Comparison of ENCODE assay signal across 1 cellular context in the genomic region with DNA sequence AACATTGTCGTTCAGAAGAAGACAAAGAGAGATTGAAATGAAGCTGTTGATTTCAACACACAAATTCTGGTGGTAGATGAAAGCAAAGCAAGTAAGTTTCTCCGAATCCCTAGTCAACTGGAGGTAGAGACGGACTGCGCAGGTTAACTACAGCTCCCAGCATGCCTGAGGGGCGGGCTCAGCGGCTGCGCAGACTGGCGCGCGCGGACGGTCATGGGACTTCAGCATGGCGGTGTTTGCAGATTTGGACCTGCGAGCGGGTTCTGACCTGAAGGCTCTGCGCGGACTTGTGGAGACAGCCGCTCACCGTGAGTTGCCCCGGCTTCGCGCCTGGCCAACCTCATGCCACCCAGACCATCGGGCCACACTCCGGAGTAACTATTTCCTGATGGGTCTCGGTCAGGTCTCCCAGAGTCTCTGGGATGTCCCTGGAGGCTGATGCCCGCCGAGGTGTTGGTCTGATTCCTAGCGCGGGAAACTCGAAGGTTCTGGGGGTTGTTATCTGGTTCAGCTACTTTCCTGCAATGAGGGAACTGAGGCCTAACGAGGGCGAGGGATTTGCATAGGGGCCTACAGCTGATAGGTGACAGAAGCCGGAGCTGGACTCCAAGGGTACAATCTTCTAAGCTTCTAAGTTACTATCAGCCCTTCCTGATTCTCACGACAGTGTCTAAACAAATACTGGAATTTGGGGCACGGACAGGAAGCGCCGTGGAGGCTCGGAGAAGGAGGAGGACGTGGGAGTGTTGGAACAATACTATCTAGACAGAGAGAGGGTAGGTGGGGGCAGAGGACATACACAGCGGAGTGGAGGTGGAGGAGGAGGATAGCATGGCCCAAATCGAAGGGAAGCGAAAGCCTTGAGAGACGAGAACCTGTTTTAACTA.
TF ChIP-seq lines count a peak whose summit lies in the region.

A gene (plus strand): TSS at position 214 of the 887 bp plus-strand sequence. CDS start 13 bp downstream, at position 227.

TF ChIP-seq in K562, 482 proteins besides CTCF, POLR2A, EP300 and RAD21 (continued from another document and continues in another):
- TF ChIP-seq, protein P1, sequence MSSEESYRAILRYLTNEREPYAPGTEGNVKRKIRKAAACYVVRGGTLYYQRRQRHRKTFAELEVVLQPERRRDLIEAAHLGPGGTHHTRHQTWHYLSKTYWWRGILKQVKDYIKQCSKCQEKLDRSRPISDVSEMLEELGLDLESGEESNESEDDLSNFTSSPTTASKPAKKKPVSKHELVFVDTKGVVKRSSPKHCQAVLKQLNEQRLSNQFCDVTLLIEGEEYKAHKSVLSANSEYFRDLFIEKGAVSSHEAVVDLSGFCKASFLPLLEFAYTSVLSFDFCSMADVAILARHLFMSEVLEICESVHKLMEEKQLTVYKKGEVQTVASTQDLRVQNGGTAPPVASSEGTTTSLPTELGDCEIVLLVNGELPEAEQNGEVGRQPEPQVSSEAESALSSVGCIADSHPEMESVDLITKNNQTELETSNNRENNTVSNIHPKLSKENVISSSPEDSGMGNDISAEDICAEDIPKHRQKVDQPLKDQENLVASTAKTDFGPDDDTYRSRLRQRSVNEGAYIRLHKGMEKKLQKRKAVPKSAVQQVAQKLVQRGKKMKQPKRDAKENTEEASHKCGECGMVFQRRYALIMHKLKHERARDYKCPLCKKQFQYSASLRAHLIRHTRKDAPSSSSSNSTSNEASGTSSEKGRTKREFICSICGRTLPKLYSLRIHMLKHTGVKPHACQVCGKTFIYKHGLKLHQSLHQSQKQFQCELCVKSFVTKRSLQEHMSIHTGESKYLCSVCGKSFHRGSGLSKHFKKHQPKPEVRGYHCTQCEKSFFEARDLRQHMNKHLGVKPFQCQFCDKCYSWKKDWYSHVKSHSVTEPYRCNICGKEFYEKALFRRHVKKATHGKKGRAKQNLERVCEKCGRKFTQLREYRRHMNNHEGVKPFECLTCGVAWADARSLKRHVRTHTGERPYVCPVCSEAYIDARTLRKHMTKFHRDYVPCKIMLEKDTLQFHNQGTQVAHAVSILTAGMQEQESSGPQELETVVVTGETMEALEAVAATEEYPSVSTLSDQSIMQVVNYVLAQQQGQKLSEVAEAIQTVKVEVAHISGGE (CRISPR knock-in tag; IDR thresholded peaks at IDR 0.05) = 0 out of 6 replicates have a peak, but pooled peaks of 1 of the 3 experiments have one; percentile 35
- TF ChIP-seq ADNP (tag; IDR thresholded peaks at IDR 0.05) (no peak), L3MBTL2 (IDR thresholded peaks at IDR 0.05) (peak; percentile 49; the same call in 1 of the 2 replicates), ZNF140 (CRISPR knock-in tag; IDR thresholded peaks at IDR 0.05) (no peak), POLR2AphosphoS5 (IDR thresholded peaks at IDR 0.05; ENCODE audit: control insufficient read depth, insufficient read depth, low read depth, low read length) (peak; percentile 50; the same call in 1 of the 2 replicates), ATF1 (CRISPR knock-in tag; IDR thresholded peaks at IDR 0.05) (no peak), ATF1 (tag; IDR thresholded peaks at IDR 0.05) (peak; percentile 7; the same call in 1 of the 2 replicates), SIX5 (IDR thresholded peaks at IDR 0.05; ENCODE audit: borderline replicate concordance in 1 of 2, insufficient read depth in 1 of 2, low read depth in 1 of 2, low read length in 2 of 2) (peak; percentile 70 to 72; a peak in 3 of 4 replicates), MEIS2 (IDR thresholded peaks at IDR 0.05; ENCODE audit: partially characterized antibody) (peak; percentile 45), MBD2 (IDR thresholded peaks at IDR 0.05; ENCODE audit: borderline replicate concordance, low read depth) (peak; percentile 39; the same call in 1 of the 2 replicates), PHB (CRISPR knock-in tag; IDR thresholded peaks at IDR 0.05) (no peak), YY1 (IDR thresholded peaks at IDR 0.05; ENCODE audit: borderline replicate concordance in 1 of 3, control insufficient read depth in 1 of 3, extremely low read depth in 1 of 3, insufficient read depth in 3 of 3, insufficient read length in 1 of 3, insufficient replicate concordance in 2 of 3, low read depth in 1 of 3, low read length in 2 of 3) (peak; percentile 32 to 89 (median 86)), PHF20 (IDR thresholded peaks at IDR 0.05; ENCODE audit: partially characterized antibody) (peak; percentile 62), RBFOX2 (IDR thresholded peaks at IDR 0.05; ENCODE audit: low read depth, low read length) (peak; percentile 81), ARID2 (IDR thresholded peaks at IDR 0.05) (no peak), RBBP5 (IDR thresholded peaks at IDR 0.05; ENCODE audit: borderline replicate concordance, insufficient read depth, low read length, poor library complexity, severe bottlenecking) (peak; percentile 62), XRCC3 (IDR thresholded peaks at IDR 0.05) (no peak), PML (IDR thresholded peaks at IDR 0.05; ENCODE audit: low read length) (peak; percentile 33; the same call in 1 of the 2 replicates), GTF2E2 (tag; IDR thresholded peaks at IDR 0.05) (peak; percentile 51; the same call in 1 of the 2 replicates), GABPB1 (CRISPR knock-in tag; IDR thresholded peaks at IDR 0.05) (no peak)
- TF ChIP-seq, protein P2, sequence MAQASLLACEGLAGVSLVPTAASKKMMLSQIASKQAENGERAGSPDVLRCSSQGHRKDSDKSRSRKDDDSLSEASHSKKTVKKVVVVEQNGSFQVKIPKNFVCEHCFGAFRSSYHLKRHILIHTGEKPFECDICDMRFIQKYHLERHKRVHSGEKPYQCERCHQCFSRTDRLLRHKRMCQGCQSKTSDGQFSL (CRISPR knock-in tag; IDR thresholded peaks at IDR 0.05) = no peak
- TF ChIP-seq, protein P2 (tag; IDR thresholded peaks at IDR 0.05) = no peak
- TF ChIP-seq, protein P3, sequence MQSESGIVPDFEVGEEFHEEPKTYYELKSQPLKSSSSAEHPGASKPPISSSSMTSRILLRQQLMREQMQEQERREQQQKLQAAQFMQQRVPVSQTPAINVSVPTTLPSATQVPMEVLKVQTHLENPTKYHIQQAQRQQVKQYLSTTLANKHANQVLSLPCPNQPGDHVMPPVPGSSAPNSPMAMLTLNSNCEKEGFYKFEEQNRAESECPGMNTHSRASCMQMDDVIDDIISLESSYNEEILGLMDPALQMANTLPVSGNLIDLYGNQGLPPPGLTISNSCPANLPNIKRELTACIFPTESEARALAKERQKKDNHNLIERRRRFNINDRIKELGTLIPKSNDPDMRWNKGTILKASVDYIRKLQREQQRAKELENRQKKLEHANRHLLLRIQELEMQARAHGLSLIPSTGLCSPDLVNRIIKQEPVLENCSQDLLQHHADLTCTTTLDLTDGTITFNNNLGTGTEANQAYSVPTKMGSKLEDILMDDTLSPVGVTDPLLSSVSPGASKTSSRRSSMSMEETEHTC (IDR thresholded peaks at IDR 0.05) = 0 out of 2 replicates have a peak, but pooled peaks have one; percentile 31
- TF ChIP-seq, protein P4, sequence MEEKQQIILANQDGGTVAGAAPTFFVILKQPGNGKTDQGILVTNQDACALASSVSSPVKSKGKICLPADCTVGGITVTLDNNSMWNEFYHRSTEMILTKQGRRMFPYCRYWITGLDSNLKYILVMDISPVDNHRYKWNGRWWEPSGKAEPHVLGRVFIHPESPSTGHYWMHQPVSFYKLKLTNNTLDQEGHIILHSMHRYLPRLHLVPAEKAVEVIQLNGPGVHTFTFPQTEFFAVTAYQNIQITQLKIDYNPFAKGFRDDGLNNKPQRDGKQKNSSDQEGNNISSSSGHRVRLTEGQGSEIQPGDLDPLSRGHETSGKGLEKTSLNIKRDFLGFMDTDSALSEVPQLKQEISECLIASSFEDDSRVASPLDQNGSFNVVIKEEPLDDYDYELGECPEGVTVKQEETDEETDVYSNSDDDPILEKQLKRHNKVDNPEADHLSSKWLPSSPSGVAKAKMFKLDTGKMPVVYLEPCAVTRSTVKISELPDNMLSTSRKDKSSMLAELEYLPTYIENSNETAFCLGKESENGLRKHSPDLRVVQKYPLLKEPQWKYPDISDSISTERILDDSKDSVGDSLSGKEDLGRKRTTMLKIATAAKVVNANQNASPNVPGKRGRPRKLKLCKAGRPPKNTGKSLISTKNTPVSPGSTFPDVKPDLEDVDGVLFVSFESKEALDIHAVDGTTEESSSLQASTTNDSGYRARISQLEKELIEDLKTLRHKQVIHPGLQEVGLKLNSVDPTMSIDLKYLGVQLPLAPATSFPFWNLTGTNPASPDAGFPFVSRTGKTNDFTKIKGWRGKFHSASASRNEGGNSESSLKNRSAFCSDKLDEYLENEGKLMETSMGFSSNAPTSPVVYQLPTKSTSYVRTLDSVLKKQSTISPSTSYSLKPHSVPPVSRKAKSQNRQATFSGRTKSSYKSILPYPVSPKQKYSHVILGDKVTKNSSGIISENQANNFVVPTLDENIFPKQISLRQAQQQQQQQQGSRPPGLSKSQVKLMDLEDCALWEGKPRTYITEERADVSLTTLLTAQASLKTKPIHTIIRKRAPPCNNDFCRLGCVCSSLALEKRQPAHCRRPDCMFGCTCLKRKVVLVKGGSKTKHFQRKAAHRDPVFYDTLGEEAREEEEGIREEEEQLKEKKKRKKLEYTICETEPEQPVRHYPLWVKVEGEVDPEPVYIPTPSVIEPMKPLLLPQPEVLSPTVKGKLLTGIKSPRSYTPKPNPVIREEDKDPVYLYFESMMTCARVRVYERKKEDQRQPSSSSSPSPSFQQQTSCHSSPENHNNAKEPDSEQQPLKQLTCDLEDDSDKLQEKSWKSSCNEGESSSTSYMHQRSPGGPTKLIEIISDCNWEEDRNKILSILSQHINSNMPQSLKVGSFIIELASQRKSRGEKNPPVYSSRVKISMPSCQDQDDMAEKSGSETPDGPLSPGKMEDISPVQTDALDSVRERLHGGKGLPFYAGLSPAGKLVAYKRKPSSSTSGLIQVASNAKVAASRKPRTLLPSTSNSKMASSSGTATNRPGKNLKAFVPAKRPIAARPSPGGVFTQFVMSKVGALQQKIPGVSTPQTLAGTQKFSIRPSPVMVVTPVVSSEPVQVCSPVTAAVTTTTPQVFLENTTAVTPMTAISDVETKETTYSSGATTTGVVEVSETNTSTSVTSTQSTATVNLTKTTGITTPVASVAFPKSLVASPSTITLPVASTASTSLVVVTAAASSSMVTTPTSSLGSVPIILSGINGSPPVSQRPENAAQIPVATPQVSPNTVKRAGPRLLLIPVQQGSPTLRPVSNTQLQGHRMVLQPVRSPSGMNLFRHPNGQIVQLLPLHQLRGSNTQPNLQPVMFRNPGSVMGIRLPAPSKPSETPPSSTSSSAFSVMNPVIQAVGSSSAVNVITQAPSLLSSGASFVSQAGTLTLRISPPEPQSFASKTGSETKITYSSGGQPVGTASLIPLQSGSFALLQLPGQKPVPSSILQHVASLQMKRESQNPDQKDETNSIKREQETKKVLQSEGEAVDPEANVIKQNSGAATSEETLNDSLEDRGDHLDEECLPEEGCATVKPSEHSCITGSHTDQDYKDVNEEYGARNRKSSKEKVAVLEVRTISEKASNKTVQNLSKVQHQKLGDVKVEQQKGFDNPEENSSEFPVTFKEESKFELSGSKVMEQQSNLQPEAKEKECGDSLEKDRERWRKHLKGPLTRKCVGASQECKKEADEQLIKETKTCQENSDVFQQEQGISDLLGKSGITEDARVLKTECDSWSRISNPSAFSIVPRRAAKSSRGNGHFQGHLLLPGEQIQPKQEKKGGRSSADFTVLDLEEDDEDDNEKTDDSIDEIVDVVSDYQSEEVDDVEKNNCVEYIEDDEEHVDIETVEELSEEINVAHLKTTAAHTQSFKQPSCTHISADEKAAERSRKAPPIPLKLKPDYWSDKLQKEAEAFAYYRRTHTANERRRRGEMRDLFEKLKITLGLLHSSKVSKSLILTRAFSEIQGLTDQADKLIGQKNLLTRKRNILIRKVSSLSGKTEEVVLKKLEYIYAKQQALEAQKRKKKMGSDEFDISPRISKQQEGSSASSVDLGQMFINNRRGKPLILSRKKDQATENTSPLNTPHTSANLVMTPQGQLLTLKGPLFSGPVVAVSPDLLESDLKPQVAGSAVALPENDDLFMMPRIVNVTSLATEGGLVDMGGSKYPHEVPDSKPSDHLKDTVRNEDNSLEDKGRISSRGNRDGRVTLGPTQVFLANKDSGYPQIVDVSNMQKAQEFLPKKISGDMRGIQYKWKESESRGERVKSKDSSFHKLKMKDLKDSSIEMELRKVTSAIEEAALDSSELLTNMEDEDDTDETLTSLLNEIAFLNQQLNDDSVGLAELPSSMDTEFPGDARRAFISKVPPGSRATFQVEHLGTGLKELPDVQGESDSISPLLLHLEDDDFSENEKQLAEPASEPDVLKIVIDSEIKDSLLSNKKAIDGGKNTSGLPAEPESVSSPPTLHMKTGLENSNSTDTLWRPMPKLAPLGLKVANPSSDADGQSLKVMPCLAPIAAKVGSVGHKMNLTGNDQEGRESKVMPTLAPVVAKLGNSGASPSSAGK (IDR thresholded peaks at IDR 0.05) = peak; percentile 27; the same call in 1 of the 2 replicates
- TF ChIP-seq, protein P5, sequence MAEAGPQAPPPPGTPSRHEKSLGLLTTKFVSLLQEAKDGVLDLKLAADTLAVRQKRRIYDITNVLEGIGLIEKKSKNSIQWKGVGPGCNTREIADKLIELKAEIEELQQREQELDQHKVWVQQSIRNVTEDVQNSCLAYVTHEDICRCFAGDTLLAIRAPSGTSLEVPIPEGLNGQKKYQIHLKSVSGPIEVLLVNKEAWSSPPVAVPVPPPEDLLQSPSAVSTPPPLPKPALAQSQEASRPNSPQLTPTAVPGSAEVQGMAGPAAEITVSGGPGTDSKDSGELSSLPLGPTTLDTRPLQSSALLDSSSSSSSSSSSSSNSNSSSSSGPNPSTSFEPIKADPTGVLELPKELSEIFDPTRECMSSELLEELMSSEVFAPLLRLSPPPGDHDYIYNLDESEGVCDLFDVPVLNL (CRISPR knock-in tag; IDR thresholded peaks at IDR 0.05; ENCODE audit: low read depth) = no peak
- TF ChIP-seq, protein P6, sequence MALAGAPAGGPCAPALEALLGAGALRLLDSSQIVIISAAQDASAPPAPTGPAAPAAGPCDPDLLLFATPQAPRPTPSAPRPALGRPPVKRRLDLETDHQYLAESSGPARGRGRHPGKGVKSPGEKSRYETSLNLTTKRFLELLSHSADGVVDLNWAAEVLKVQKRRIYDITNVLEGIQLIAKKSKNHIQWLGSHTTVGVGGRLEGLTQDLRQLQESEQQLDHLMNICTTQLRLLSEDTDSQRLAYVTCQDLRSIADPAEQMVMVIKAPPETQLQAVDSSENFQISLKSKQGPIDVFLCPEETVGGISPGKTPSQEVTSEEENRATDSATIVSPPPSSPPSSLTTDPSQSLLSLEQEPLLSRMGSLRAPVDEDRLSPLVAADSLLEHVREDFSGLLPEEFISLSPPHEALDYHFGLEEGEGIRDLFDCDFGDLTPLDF (CRISPR knock-in tag; IDR thresholded peaks at IDR 0.05) = no peak
- TF ChIP-seq, protein P7, sequence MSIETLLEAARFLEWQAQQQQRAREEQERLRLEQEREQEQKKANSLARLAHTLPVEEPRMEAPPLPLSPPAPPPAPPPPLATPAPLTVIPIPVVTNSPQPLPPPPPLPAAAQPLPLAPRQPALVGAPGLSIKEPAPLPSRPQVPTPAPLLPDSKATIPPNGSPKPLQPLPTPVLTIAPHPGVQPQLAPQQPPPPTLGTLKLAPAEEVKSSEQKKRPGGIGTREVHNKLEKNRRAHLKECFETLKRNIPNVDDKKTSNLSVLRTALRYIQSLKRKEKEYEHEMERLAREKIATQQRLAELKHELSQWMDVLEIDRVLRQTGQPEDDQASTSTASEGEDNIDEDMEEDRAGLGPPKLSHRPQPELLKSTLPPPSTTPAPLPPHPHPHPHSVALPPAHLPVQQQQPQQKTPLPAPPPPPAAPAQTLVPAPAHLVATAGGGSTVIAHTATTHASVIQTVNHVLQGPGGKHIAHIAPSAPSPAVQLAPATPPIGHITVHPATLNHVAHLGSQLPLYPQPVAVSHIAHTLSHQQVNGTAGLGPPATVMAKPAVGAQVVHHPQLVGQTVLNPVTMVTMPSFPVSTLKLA (conservative IDR thresholded peaks at IDR 0.05) = peak in 1 of 2 experiments; percentile 47; a peak in 1 of 4 replicates
